Comparison of ENCODE assay signal across 23 cellular contexts in genomic region chr2:237191693-237192076, GRCh38.
DNase-seq lines count a peak whose midpoint lies in the region; ATAC-seq and TF ChIP-seq lines count a peak whose summit lies in the region.
"Had no signal": no experiment of that assay in that cellular context is flagged by ENCODE, and none has a peak within 500 bp of the region (broad histone marks: within the 10 kb centered on the region; RNA-seq: fewer than 3 reads in every experiment).

No MANE protein-coding gene starts in this region.

- H3K27me3 Mint-ChIP-seq in brain (peaks cover 25% of the 10 kb centered on the region), nephron progenitor cell (ENCODE audit: low read depth, poor library complexity) (no peaks in the 10 kb centered on the region)

- H3K36me3 ChIP-seq in testis (ENCODE audit: low read depth, missing control alignments) = no peaks in the 10 kb centered on the region
- H3K36me3 ChIP-seq: HAP-1, neutrophil had no signal

- no peak for TF ChIP-seq POLR2A in testis (IDR thresholded peaks at IDR 0.05)

- H3K9me3 Mint-ChIP-seq in brain (peaks cover 3 to 7% (median 4%) of the 10 kb centered on the region in 5 experiments), nephron progenitor cell (peaks cover 13% of the 10 kb centered on the region)
- H3K9me3 Mint-ChIP-seq: effector memory CD8-positive, alpha-beta T cell had no signal

- intact Hi-C loops in left cardiac atrium (cut with DNase I) = no loop called here
- intact Hi-C loops in testis (cut with DNase I; ENCODE audit: low total_unique reads) = no loop called here

- WGBS in testis, 2 donors = 41 to 46% methylated on average over 8 of the region's 8 CpGs

- no peak overlapping the region for H3K4me3 Mint-ChIP-seq in brain
- no peak overlapping the region for H3K4me3 Mint-ChIP-seq in nephron progenitor cell
- H3K4me3 Mint-ChIP-seq: activated CD8-positive, alpha-beta memory T cell treated with anti-CD3 and anti-CD28 coated beads, Interleukin-2, amount 10 ng/mL, durations not matched to agents 7 days and 5 days; B cell; effector memory CD8-positive, alpha-beta T cell had no signal

- ATAC-seq in left cardiac atrium = peak; percentile 25 to 41
- ATAC-seq: activated CD4-positive, CD25-positive, alpha-beta regulatory T cell treated with anti-CD3 and anti-CD28 coated beads, Interleukin-2, amount 50 U/mL, for 24 hours; activated CD8-positive, alpha-beta memory T cell treated with anti-CD3 and anti-CD28 coated beads, Interleukin-2, amount 10 ng/mL, durations not matched to agents 7 days and 5 days; effector memory CD8-positive, alpha-beta T cell had no signal

- DNase-seq in left cardiac atrium (no peak), nephron progenitor cell (peak; percentile 23), testis (peak; percentile 53), NCI-H526 (lab: John Stamatoyannopoulos, UW) (no peak), NCI-H1048 (lab: John Stamatoyannopoulos, UW) (no peak), NCI-H1092 (lab: John Stamatoyannopoulos, UW) (no peak)
- DNase-seq: activated CD8-positive, alpha-beta memory T cell treated with anti-CD3 and anti-CD28 coated beads, Interleukin-2, amount 10 ng/mL, durations not matched to agents 7 days and 5 days; activated effector memory CD4-positive, alpha-beta T cell treated with Interleukin-2 at 50 U/mL for 16 hours; amniotic stem cell; Caco-2; effector memory CD8-positive, alpha-beta T cell; EL; hippocampal formation; Karpas-422; NCI-H1436 treated with DMSO at 0.1 percent for 48 hours; NCI-H2171; substantia nigra had no signal

- no peak for TF ChIP-seq CTCF in brain (conservative IDR thresholded peaks at IDR 0.05)
- TF ChIP-seq CTCF in nephron progenitor cell (IDR thresholded peaks at IDR 0.05) = no peak
- TF ChIP-seq CTCF in testis (IDR thresholded peaks at IDR 0.05) = no peak

- H3K27ac Mint-ChIP-seq in brain (peak overlapping the region in 3 of 5 experiments; percentile 37 to 89 (median 65)), nephron progenitor cell (peak overlapping the region; percentile 75)
- H3K27ac Mint-ChIP-seq: activated CD8-positive, alpha-beta memory T cell treated with anti-CD3 and anti-CD28 coated beads, Interleukin-2, amount 10 ng/mL, durations not matched to agents 7 days and 5 days; B cell; effector memory CD8-positive, alpha-beta T cell had no signal

- H3K4me1 Mint-ChIP-seq in brain (peaks cover 24% of the 10 kb centered on the region), nephron progenitor cell (peaks cover 29% of the 10 kb centered on the region)
- H3K4me1 Mint-ChIP-seq: activated CD8-positive, alpha-beta memory T cell treated with anti-CD3 and anti-CD28 coated beads, Interleukin-2, amount 10 ng/mL, durations not matched to agents 7 days and 5 days; B cell had no signal

- H3K9me3 ChIP-seq in testis = no peaks in the 10 kb centered on the region
- H3K9me3 ChIP-seq: Caco-2, HAP-1, neutrophil had no signal

- H3K27me3 ChIP-seq in testis = no peaks in the 10 kb centered on the region

- no peaks in the 10 kb centered on the region for H3K36me3 Mint-ChIP-seq in brain
- H3K36me3 Mint-ChIP-seq in nephron progenitor cell (ENCODE audit: low read depth) = no peaks in the 10 kb centered on the region
- H3K36me3 Mint-ChIP-seq: activated CD8-positive, alpha-beta memory T cell treated with anti-CD3 and anti-CD28 coated beads, Interleukin-2, amount 10 ng/mL, durations not matched to agents 7 days and 5 days had no signal

- peaks cover 5% of the 10 kb centered on the region for H3K4me1 ChIP-seq in testis
- H3K4me1 ChIP-seq: Caco-2, HAP-1 had no signal

- H3K27ac ChIP-seq in testis = peak overlapping the region; percentile 27 to 78
- H3K27ac ChIP-seq: neutrophil, PC-9 had no signal

- no peak overlapping the region for H3K4me3 ChIP-seq in testis
- H3K4me3 ChIP-seq: HAP-1, PC-9 had no signal

Comparison
In these comparisons a context has a peak if more than half of its experiments do, and no peak if none do; other contexts are left out.
1. DNase-seq: peak in nephron progenitor cell (single experiment) and testis (single experiment); none in left cardiac atrium (single experiment), NCI-H526 (0 of 2), NCI-H1048 (single experiment) and NCI-H1092 (single experiment).